In genomic region chr17:8488931-8489330, GRCh38 we compare ENCODE assay signal across 9 cellular contexts. TPM values are rescaled to one million over a fixed set of nuclear protein-coding genes. Genes with fewer than 3 reads are reported as not detected.
DNase-seq lines count a peak whose midpoint lies in the region; ATAC-seq and TF ChIP-seq lines count a peak whose summit lies in the region.
"Had no signal": no experiment of that assay in that cellular context is flagged by ENCODE, and none has a peak within 500 bp of the region (broad histone marks: within the 10 kb centered on the region; RNA-seq: fewer than 3 reads in every experiment).

No MANE protein-coding gene starts in this region.

- H3K36me3 Mint-ChIP-seq in T-helper 17 cell (ENCODE audit: low read depth) (peaks cover 2% of the 10 kb centered on the region), osteocyte (ENCODE audit: unreplicated experiment) (peaks cover 72% of the 10 kb centered on the region)
- peaks cover 25% of the 10 kb centered on the region for H3K36me3 Mint-ChIP-seq in activated naive CD8-positive, alpha-beta T cell treated with anti-CD3 and anti-CD28 coated beads, Interleukin-2, amount 50 U/mL, for 24 hours (ENCODE audit: low read depth)

- ATAC-seq in T-helper 17 cell (no peak), HG02623 (IDR thresholded peaks at IDR 0.05; ENCODE audit: unreplicated experiment) (no peak)
- ATAC-seq in activated naive CD8-positive, alpha-beta T cell treated with anti-CD3 and anti-CD28 coated beads, Interleukin-2, amount 50 U/mL, for 24 hours, result no peak

- no peaks in the 10 kb centered on the region for H3K27me3 Mint-ChIP-seq in T-helper 17 cell
- H3K27me3 Mint-ChIP-seq in osteocyte (ENCODE audit: unreplicated experiment), result no peaks in the 10 kb centered on the region
- H3K27me3 Mint-ChIP-seq in activated naive CD8-positive, alpha-beta T cell treated with anti-CD3 and anti-CD28 coated beads, Interleukin-2, amount 50 U/mL, for 24 hours, result no peaks in the 10 kb centered on the region
- H3K27me3 Mint-ChIP-seq: activated naive CD8-positive, alpha-beta T cell had no signal

- TF ChIP-seq CTCF in foreskin fibroblast (IDR thresholded peaks at IDR 0.05; ENCODE audit: low read depth, low read length), result no peak
- no peak for TF ChIP-seq CTCF in osteocyte (IDR thresholded peaks at IDR 0.05)
- no peak for TF ChIP-seq CTCF in GM20000 (IDR thresholded peaks at IDR 0.05; ENCODE audit: extremely low read depth, missing control alignments)

- H3K4me3 Mint-ChIP-seq in T-helper 17 cell, result peak overlapping the region; percentile 19
- H3K4me3 Mint-ChIP-seq in osteocyte (ENCODE audit: unreplicated experiment), result no peak overlapping the region
- no peak overlapping the region for H3K4me3 Mint-ChIP-seq in activated naive CD8-positive, alpha-beta T cell treated with anti-CD3 and anti-CD28 coated beads, Interleukin-2, amount 50 U/mL, for 24 hours
- H3K4me3 Mint-ChIP-seq: activated naive CD8-positive, alpha-beta T cell had no signal

- H3K4me1 Mint-ChIP-seq in T-helper 17 cell (no peaks in the 10 kb centered on the region), osteocyte (ENCODE audit: unreplicated experiment) (peaks cover 10% of the 10 kb centered on the region)
- H3K4me1 Mint-ChIP-seq in activated naive CD8-positive, alpha-beta T cell treated with anti-CD3 and anti-CD28 coated beads, Interleukin-2, amount 50 U/mL, for 24 hours, result no peaks in the 10 kb centered on the region

- H3K9me3 ChIP-seq in T-helper 17 cell (ENCODE audit: control insufficient read depth, low read length, poor library complexity, severe bottlenecking), result peaks cover 3% of the 10 kb centered on the region

- DNase-seq in ELR (ENCODE audit: low read depth) (peak; percentile 96), T-helper 17 cell (no peak), foreskin fibroblast (peak; percentile 97 to 98), osteocyte (ENCODE audit: extremely low spot score, unreplicated experiment) (no peak), GM20000 (ENCODE audit: low spot score) (no peak), T-helper 9 cell (no peak)
- no peak for DNase-seq in activated naive CD8-positive, alpha-beta T cell treated with anti-CD3 and anti-CD28 coated beads, Interleukin-2, amount 50 U/mL, for 24 hours

- H3K27ac Mint-ChIP-seq in T-helper 17 cell, result no peak overlapping the region
- peak overlapping the region; percentile 66 for H3K27ac Mint-ChIP-seq in osteocyte (ENCODE audit: unreplicated experiment)
- no peak overlapping the region for H3K27ac Mint-ChIP-seq in activated naive CD8-positive, alpha-beta T cell treated with anti-CD3 and anti-CD28 coated beads, Interleukin-2, amount 50 U/mL, for 24 hours
- H3K27ac Mint-ChIP-seq: activated naive CD8-positive, alpha-beta T cell had no signal

- no peak overlapping the region for H3K4me3 ChIP-seq in foreskin fibroblast (ENCODE audit: low read depth in 1 of 2, low read length in 2 of 2)

- peaks cover 12% of the 10 kb centered on the region for H3K9me3 Mint-ChIP-seq in osteocyte (ENCODE audit: unreplicated experiment)
- H3K9me3 Mint-ChIP-seq in activated naive CD8-positive, alpha-beta T cell treated with anti-CD3 and anti-CD28 coated beads, Interleukin-2, amount 50 U/mL, for 24 hours, result peaks cover 7% of the 10 kb centered on the region

RNA-seq across cellular contexts. Expression of gene NDEL1, which starts 53.2 kb away (rescaled TPM):
- total RNA-seq in T-helper 17 cell (100 to 1,000 TPM; 259 to 267 TPM), osteocyte (68.2 and 74.2 TPM in 2 replicates)

Comparison
In these comparisons a context has a peak if more than half of its experiments do, and no peak if none do; other contexts are left out.
1. DNase-seq: peak in ELR (single experiment) and foreskin fibroblast (2 of 2); none in T-helper 17 cell (0 of 3), osteocyte (single experiment), activated naive CD8-positive, alpha-beta T cell treated with anti-CD3 and anti-CD28 coated beads, Interleukin-2, amount 50 U/mL, for 24 hours (single experiment), GM20000 (single experiment) and T-helper 9 cell (single experiment).